ENCODE assay signal across 8 cellular contexts in the genomic region with DNA sequence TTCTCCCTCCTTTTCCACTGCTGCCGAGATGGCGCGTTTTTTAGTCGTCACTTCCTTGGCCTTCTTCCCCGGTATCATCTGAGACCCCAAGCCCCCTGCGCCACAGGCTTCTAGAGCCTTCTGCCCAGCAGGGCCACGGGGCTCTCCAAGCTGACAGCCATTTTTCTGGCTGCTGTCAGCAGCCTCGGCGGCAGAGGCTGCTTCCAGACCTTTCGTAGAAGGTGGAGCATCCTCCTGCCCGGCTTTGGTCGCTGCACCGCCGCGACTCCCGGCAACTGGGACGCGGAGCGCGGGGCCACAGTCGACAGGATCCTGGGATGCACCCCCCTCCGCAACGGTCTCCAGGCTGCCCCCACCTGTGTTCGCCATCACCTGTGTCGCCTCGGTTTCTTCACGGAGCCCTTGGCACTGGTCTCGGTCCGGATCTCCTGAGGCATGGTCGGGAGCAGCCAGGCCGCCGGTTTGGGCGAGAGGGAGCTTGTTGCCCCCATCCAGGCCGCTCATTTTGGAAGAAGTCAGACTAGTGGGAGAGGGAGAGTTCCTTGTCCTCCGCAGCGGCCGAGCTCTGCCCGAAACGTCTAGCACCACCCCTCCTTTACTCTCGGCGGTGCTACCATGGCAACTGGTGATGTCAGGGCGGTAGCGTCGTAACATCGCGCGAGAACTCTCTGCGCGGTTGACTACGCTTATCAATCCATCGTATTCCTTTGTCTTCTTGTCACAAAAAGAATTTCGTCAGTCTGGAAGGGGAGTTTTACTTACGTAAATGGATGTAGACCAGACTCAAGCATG. TPM values are rescaled to one million over a fixed set of nuclear protein-coding genes. Genes with fewer than 3 reads are reported as not detected.
DNase-seq lines count a peak whose midpoint lies in the region; ATAC-seq and TF ChIP-seq lines count a peak whose summit lies in the region.

A gene (minus strand): TSS at position 571 of the 792 bp plus-strand sequence. CDS start 67 bp downstream, at position 504.

- no peak for TF ChIP-seq CTCF in astrocyte of the spinal cord (IDR thresholded peaks at IDR 0.05; ENCODE audit: low read depth, low read length)

- ATAC-seq in GM18517 (IDR thresholded peaks at IDR 0.05; ENCODE audit: unreplicated experiment) (peak; percentile 99), HG03039 (IDR thresholded peaks at IDR 0.05; ENCODE audit: unreplicated experiment) (peak; percentile 99)

- H3K4me3 ChIP-seq in astrocyte of the spinal cord (ENCODE audit: low read depth, low read length): peak within 1 kb of the TSS; percentile 96

- DNase-seq in NCI-H2081 (lab: John Stamatoyannopoulos, UW): peak; percentile 90 to 95
- DNase-seq in T-helper 9 cell: peak; percentile 92
- peak; percentile 97 for DNase-seq in astrocyte of the spinal cord (ENCODE audit: low read depth, low spot score)
- DNase-seq in hippocampal formation (lab: John Stamatoyannopoulos, UW): peak; percentile 88 to 96
- peak; percentile 94 for DNase-seq in renal cortical epithelial cell (ENCODE audit: low read depth)
- no peak for DNase-seq in cortex of kidney (lab: John Stamatoyannopoulos, UW)

- in situ Hi-C loops in astrocyte of the spinal cord (cut with HindIII; ENCODE audit: low sequenced_read_pairs): no loop called here

RNA-seq across cellular contexts. Expression of the gene that starts here (rescaled TPM):
- 3.3 and 11.8 TPM in 2 replicates for total RNA-seq in renal cortical epithelial cell
